8 cellular contexts compared by ENCODE assay signal in the genomic region with DNA sequence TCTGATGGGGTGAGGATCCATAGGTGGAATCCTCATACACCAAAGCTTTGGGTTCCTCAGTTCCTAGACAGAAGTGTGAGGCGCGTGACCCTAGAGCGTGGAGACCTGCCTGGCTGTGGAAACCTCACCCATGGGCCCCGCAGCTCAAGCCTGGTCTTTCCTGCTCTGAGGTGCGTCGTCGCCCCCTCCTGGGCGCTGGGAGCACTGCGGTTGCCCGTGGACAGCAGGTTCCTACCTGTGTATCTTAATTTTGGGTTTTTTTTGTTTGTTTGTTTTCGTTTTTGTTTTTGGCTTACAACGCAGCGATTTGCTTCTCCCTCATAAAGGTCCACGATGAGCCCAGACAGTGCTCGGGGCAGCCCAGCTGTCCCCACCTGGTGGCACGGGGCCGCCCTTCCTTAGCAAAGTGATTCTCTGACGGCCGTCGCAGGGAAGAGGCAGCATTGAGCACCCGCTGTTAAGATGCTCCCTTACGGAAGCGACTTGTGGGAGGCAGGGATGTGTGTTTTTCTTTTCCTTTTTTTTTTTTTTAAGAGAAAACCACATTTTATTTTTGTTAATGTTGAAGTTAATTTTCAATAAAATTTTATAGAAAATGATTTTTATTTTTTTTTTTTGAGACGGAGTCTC. TPM values are rescaled to one million over a fixed set of nuclear protein-coding genes. Genes with fewer than 3 reads are reported as not detected.
DNase-seq lines count a peak whose midpoint lies in the region; ATAC-seq and TF ChIP-seq lines count a peak whose summit lies in the region.

No MANE protein-coding gene starts in this region.

- ATAC-seq in HG02763 (IDR thresholded peaks at IDR 0.05; ENCODE audit: unreplicated experiment) (peak; percentile 50), GM18870 (IDR thresholded peaks at IDR 0.05; ENCODE audit: unreplicated experiment) (no peak)

- H3K9ac ChIP-seq in endodermal cell (ENCODE audit: extremely low read depth, low read length, poor library complexity, severe bottlenecking) = no peak overlapping the region

- no peaks in the 10 kb centered on the region for H3K4me1 Mint-ChIP-seq in endodermal cell
- no peaks in the 10 kb centered on the region for H3K4me1 Mint-ChIP-seq in mesothelial cell of epicardium

- H3K4me1 ChIP-seq in endodermal cell (ENCODE audit: control insufficient read depth, insufficient read depth, low read length) = no peaks in the 10 kb centered on the region

- H3K36me3 ChIP-seq in endodermal cell (ENCODE audit: control insufficient read depth, insufficient read depth, low read length) = peaks cover 27% of the 10 kb centered on the region

- H3K27me3 Mint-ChIP-seq in endodermal cell (ENCODE audit: insufficient read depth) = no peaks in the 10 kb centered on the region
- no peaks in the 10 kb centered on the region for H3K27me3 Mint-ChIP-seq in mesothelial cell of epicardium (ENCODE audit: low read depth)

- H3K9me3 Mint-ChIP-seq in endodermal cell (no peaks in the 10 kb centered on the region), mesothelial cell of epicardium (no peaks in the 10 kb centered on the region)

- no peak overlapping the region for H3K27ac ChIP-seq in endodermal cell (ENCODE audit: low read depth, low read length)

- H3K27me3 ChIP-seq in endodermal cell (ENCODE audit: control insufficient read depth, insufficient read depth, low read length, poor library complexity, severe bottlenecking) = no peaks in the 10 kb centered on the region

- H3K4me3 ChIP-seq in endodermal cell (ENCODE audit: low read length) = no peak overlapping the region

- 25 to 29% methylated on average over 15 to 22 of the region's 24 CpGs for WGBS in endodermal cell (ENCODE audit: insufficient coverage in 1 of 2, insufficient read length in 1 of 2), 2 experiments

- H3K27ac Mint-ChIP-seq in endodermal cell (peak overlapping the region; percentile 86), mesothelial cell of epicardium (no peak overlapping the region)

- no peak overlapping the region for H3K4me3 Mint-ChIP-seq in endodermal cell
- H3K4me3 Mint-ChIP-seq in mesothelial cell of epicardium = no peak overlapping the region

- peaks cover 42% of the 10 kb centered on the region for H3K36me3 Mint-ChIP-seq in endodermal cell (ENCODE audit: low read depth)
- H3K36me3 Mint-ChIP-seq in mesothelial cell of epicardium = peaks cover 7% of the 10 kb centered on the region

- peak; percentile 98 for TF ChIP-seq CTCF in endodermal cell (conservative IDR thresholded peaks at IDR 0.05)
- peak; percentile 66 for TF ChIP-seq CTCF in mesothelial cell of epicardium (IDR thresholded peaks at IDR 0.05; ENCODE audit: unreplicated experiment)

- H3K9me3 ChIP-seq in endodermal cell (ENCODE audit: control insufficient read depth, low read length) = no peaks in the 10 kb centered on the region

- peak; percentile 77 for DNase-seq in COLO668 (lab: John Stamatoyannopoulos, UW; ENCODE audit: unreplicated experiment)
- peak; percentile 23 for DNase-seq in NCI-H748 treated with DMSO at 0.1 percent for 48 hours (lab: John Stamatoyannopoulos, UW)
- peak; percentile 93 for DNase-seq in activated CD8-positive, alpha-beta memory T cell treated with anti-CD3 and anti-CD28 coated beads for 24 hours
- peak; percentile 94 for DNase-seq in endodermal cell
- DNase-seq in mesothelial cell of epicardium (ENCODE audit: low spot score in 2 of 2, unreplicated experiment in 2 of 2) = peak; percentile 53 to 89
- DNase-seq in stimulated activated CD8-positive, alpha-beta memory T cell treated with anti-CD3 and anti-CD28 coated beads, Interleukin-2, amount 100 ng/mL, for 48 hours (ENCODE audit: low read depth in 2 of 2) = peak; percentile 68 to 79

RNA-seq across cellular contexts. Expression of gene TRAPPC10, which starts 36.5 kb away (rescaled TPM):
- 10 to 100 TPM; 36.8 to 40.1 TPM for total RNA-seq in endodermal cell
- polyA plus RNA-seq in endodermal cell (2013, experiment 1 of 2) = 18.6 TPM
- polyA plus RNA-seq in endodermal cell (2013, experiment 2 of 2) = 18.9 TPM
- total RNA-seq in mesothelial cell of epicardium = 28.4 to 34.5 TPM (median 32.1 TPM) in 3 replicates

Comparison
In these comparisons a context has a peak if more than half of its experiments do, and no peak if none do; other contexts are left out.
1. DNase-seq: peak in every context shown above with its lines; median percentile 94 in endodermal cell; 93 in activated CD8-positive, alpha-beta memory T cell treated with anti-CD3 and anti-CD28 coated beads for 24 hours; 77 in COLO668; 74 in stimulated activated CD8-positive, alpha-beta memory T cell treated with anti-CD3 and anti-CD28 coated beads, Interleukin-2, amount 100 ng/mL, for 48 hours; 71 in mesothelial cell of epicardium; 23 in NCI-H748 treated with DMSO at 0.1 percent for 48 hours.